15 cellular contexts compared by ENCODE assay signal in the genomic region with DNA sequence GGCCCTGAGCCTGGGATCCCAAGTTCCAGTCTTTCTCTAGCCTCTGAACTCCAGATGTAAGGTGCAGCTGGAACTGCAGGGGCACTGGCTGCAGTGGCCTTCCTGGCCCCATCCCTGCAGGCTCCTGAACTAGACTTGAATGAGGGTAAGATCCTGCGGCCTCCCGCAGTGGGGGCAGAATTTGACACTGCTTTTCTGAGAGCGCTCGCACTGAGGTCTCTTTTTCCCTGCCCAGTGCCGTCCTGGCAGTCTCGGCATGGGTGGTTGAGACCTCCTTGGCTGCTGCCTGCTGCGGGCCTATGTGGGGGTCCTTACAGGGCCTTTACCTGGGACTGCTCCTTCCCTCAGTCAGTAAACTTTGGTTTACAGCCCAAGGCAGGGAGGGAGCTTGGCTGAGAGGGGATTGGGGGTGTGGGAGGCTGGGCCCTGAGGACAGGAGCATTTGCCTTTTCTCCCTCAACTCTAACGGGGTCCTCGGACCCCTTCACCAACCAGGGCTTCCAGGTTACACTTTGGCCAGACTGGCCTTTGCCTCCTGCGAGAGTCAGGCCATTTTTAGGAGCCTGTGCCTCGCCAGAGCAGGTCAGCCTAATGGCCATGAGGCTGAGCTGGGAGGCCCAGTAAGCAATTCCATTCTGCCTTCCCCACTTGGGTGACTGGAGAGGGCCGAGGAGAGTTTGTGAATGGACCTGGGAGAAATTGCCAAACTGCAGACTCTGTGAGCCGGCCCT. TPM values are rescaled to one million over a fixed set of nuclear protein-coding genes. Genes with fewer than 3 reads are reported as not detected.
A peak's percentile ranks its signal among the peaks of the same experiment; 100 is the strongest.
DNase-seq lines count a peak whose midpoint lies in the region; TF ChIP-seq lines count a peak whose summit lies in the region.
"Had no signal": no experiment of that assay in that cellular context is flagged by ENCODE, and none has a peak within 500 bp of the region (broad histone marks: within the 10 kb centered on the region; RNA-seq: fewer than 3 reads in every experiment).

No MANE protein-coding gene starts in this region.

- H3K4me1 ChIP-seq in endodermal cell (ENCODE audit: control insufficient read depth, insufficient read depth, low read length), result no peaks in the 10 kb centered on the region
- H3K4me1 ChIP-seq in spleen, result peaks cover 0 to 1% (median 0%) of the 10 kb centered on the region in 6 donors

- DNase-seq in activated effector memory CD4-positive, alpha-beta T cell treated with anti-CD3 and anti-CD28 coated beads, Interleukin-2, amount 50 U/mL, for 16 hours, result peak; percentile 60
- DNase-seq in activated effector memory CD4-positive, alpha-beta T cell treated with Interleukin-2 at 50 U/mL for 16 hours, result no peak
- DNase-seq in endodermal cell (no peak), spleen (peak; percentile 46), DMS153 treated with DMSO at 0.1 percent for 48 hours (lab: John Stamatoyannopoulos, UW; ENCODE audit: unreplicated experiment) (no peak), ureter (ENCODE audit: low spot score) (no peak)
- no peak for DNase-seq in activated T-cell treated with anti-CD3 and anti-CD28 coated beads, Interleukin-2, amount 50 U/mL, for 24 hours
- DNase-seq: DMS79, MG63, NCI-H1105, NCI-H1694 treated with DMSO at 0.1 percent for 48 hours, NCI-H446 treated with DMSO at 0.1 percent for 48 hours, NCI-H82, SIG-M5 had no signal

- TF ChIP-seq CTCF in endodermal cell (conservative IDR thresholded peaks at IDR 0.05), result no peak
- TF ChIP-seq CTCF in spleen (IDR thresholded peaks at IDR 0.05 in 8 of 11, conservative IDR thresholded peaks at IDR 0.05 in 3 of 11), result no peak

- WGBS in endodermal cell (ENCODE audit: insufficient coverage in 1 of 2, insufficient read length in 1 of 2), 2 experiments, result 92 to 100% methylated on average over 5 to 13 of the region's 13 CpGs
- 90 to 97% (median 93%) methylated on average over 13 of the region's 13 CpGs for WGBS in spleen, 5 donors

- H3K9me3 Mint-ChIP-seq in endodermal cell, result no peaks in the 10 kb centered on the region
- H3K9me3 Mint-ChIP-seq in activated T-cell treated with anti-CD3 and anti-CD28 coated beads, Interleukin-2, amount 50 U/mL, for 24 hours, result no peaks in the 10 kb centered on the region

- H3K4me3 Mint-ChIP-seq in endodermal cell, result no peak overlapping the region
- H3K4me3 Mint-ChIP-seq in activated T-cell treated with anti-CD3 and anti-CD28 coated beads, Interleukin-2, amount 50 U/mL, for 24 hours, result no peak overlapping the region

- H3K36me3 Mint-ChIP-seq in endodermal cell (ENCODE audit: low read depth), result peaks cover 11% of the 10 kb centered on the region
- H3K36me3 Mint-ChIP-seq in activated T-cell treated with anti-CD3 and anti-CD28 coated beads, Interleukin-2, amount 50 U/mL, for 24 hours (ENCODE audit: low read depth), result no peaks in the 10 kb centered on the region

- H3K27me3 ChIP-seq in endodermal cell (ENCODE audit: control insufficient read depth, insufficient read depth, low read length, poor library complexity, severe bottlenecking) (no peaks in the 10 kb centered on the region), spleen (replicated peaks in 1 of 7) (peaks cover 0 to 12% (median 0%) of the 10 kb centered on the region in 7 donors)
- H3K27me3 ChIP-seq: MG63 had no signal

- H3K4me1 Mint-ChIP-seq in endodermal cell, result no peaks in the 10 kb centered on the region
- peaks cover 4% of the 10 kb centered on the region for H3K4me1 Mint-ChIP-seq in activated T-cell treated with anti-CD3 and anti-CD28 coated beads, Interleukin-2, amount 50 U/mL, for 24 hours (ENCODE audit: low read depth)

- peak overlapping the region; percentile 13 for H3K27ac Mint-ChIP-seq in endodermal cell
- no peak overlapping the region for H3K27ac Mint-ChIP-seq in activated T-cell treated with anti-CD3 and anti-CD28 coated beads, Interleukin-2, amount 50 U/mL, for 24 hours

- H3K9ac ChIP-seq in endodermal cell (ENCODE audit: extremely low read depth, low read length, poor library complexity, severe bottlenecking), result no peak overlapping the region

- no peaks in the 10 kb centered on the region for H3K9me3 ChIP-seq in KOPT-K1 (ENCODE audit: insufficient read depth, low read length, poor library complexity, severe bottlenecking)
- H3K9me3 ChIP-seq in endodermal cell (ENCODE audit: control insufficient read depth, low read length), result no peaks in the 10 kb centered on the region
- H3K9me3 ChIP-seq in spleen, result no peaks in the 10 kb centered on the region
- H3K9me3 ChIP-seq: MG63 had no signal

- peak overlapping the region; percentile 83 for H3K27ac ChIP-seq in KOPT-K1 (ENCODE audit: low read depth, low read length, poor library complexity, severe bottlenecking)
- H3K27ac ChIP-seq in endodermal cell (ENCODE audit: low read depth, low read length), result no peak overlapping the region
- H3K27ac ChIP-seq in spleen, result no peak overlapping the region

- intact Hi-C loops in spleen (cut with DNase I; ENCODE audit: low total_unique reads), result no loop called here

- H3K27me3 Mint-ChIP-seq in endodermal cell (ENCODE audit: insufficient read depth), result no peaks in the 10 kb centered on the region
- H3K27me3 Mint-ChIP-seq in activated T-cell treated with anti-CD3 and anti-CD28 coated beads, Interleukin-2, amount 50 U/mL, for 24 hours, result no peaks in the 10 kb centered on the region

- TF ChIP-seq POLR2A in spleen (IDR thresholded peaks at IDR 0.05), result no peak

- H3K4me3 ChIP-seq in endodermal cell (ENCODE audit: low read length) (no peak overlapping the region), spleen (no peak overlapping the region)
- H3K4me3 ChIP-seq: MG63 had no signal

- no peaks in the 10 kb centered on the region for H3K36me3 ChIP-seq in KOPT-K1 (ENCODE audit: insufficient read depth, low read length)
- H3K36me3 ChIP-seq in endodermal cell (ENCODE audit: control insufficient read depth, insufficient read depth, low read length), result no peaks in the 10 kb centered on the region
- no peaks in the 10 kb centered on the region for H3K36me3 ChIP-seq in spleen
- H3K36me3 ChIP-seq: MG63 had no signal

RNA-seq across cellular contexts. Expression of a gene that starts 35.4 kb away (rescaled TPM):
- total RNA-seq in endodermal cell (10 to 100 TPM; 18.9 to 34.1 TPM), spleen (under 1 TPM in 6 of 7 donors, not detected in 1; 0.06 to 0.28 (median 0.18) TPM), ureter (33.0 TPM)
- 2.2 TPM for polyA plus RNA-seq in endodermal cell (2013, experiment 1 of 2)
- 1.9 TPM for polyA plus RNA-seq in endodermal cell (2013, experiment 2 of 2)
- polyA plus RNA-seq in spleen, result under 1 TPM in 2 of 3 donors, not detected in 1; 0.02 to 0.13 TPM

Comparison
In these comparisons a context has a peak if more than half of its experiments do, and no peak if none do; other contexts are left out.
1. DNase-seq: peak in activated effector memory CD4-positive, alpha-beta T cell treated with anti-CD3 and anti-CD28 coated beads, Interleukin-2, amount 50 U/mL, for 16 hours (single experiment) and spleen (single experiment); none in activated effector memory CD4-positive, alpha-beta T cell treated with Interleukin-2 at 50 U/mL for 16 hours (single experiment), endodermal cell (single experiment), DMS153 treated with DMSO at 0.1 percent for 48 hours (single experiment), activated T-cell treated with anti-CD3 and anti-CD28 coated beads, Interleukin-2, amount 50 U/mL, for 24 hours (single experiment) and ureter (single experiment).
2. RNA of a gene that starts 35.4 kb away (total RNA-seq): 18.9 to 34.1 TPM in endodermal cell and 33.0 TPM in ureter (single experiment); 0.06 to 0.28 TPM in spleen; every median in the first group is over 10 times any median in the second.